18 cellular contexts compared by ENCODE assay signal in the genomic region with DNA sequence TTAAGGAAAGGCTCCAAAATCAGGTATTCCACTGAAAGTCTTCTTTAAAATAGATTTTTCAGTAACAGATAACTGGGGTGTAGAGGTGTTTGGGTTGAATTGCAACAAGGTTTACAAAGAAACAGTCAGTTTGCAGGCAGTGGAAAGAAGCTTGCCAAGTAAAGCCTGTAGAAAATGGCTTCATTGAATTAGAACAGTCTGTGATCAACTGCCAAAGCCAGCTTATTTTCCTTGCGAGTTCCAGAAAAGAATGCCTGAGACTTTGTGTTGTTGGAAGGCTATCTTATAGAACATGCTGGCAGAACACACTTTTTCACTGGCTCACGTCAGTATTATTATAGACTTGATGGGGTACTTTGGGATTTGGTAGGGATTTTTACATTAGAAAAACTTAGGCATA.
DNase-seq lines count a peak whose midpoint lies in the region; ATAC-seq and TF ChIP-seq lines count a peak whose summit lies in the region.
"Had no signal": no experiment of that assay in that cellular context is flagged by ENCODE, and none has a peak within 500 bp of the region (broad histone marks: within the 10 kb centered on the region; RNA-seq: fewer than 3 reads in every experiment).

No MANE protein-coding gene starts in this region.

- TF ChIP-seq CTCF in astrocyte of the spinal cord (IDR thresholded peaks at IDR 0.05; ENCODE audit: low read depth, low read length), result no peak

- H3K36me3 Mint-ChIP-seq in stimulated activated effector memory CD8-positive, alpha-beta T cell treated with anti-CD3 and anti-CD28 coated beads, Interleukin-12 subunit alpha, Interleukin-12 subunit beta, amount 100 ng/mL, for 72 hours, result no peaks in the 10 kb centered on the region

- no peak overlapping the region for H3K4me3 Mint-ChIP-seq in stimulated activated effector memory CD8-positive, alpha-beta T cell treated with anti-CD3 and anti-CD28 coated beads, Interleukin-12 subunit alpha, Interleukin-12 subunit beta, amount 100 ng/mL, for 72 hours

- DNase-seq in G401 (ENCODE audit: low spot score) (peak; percentile 83), astrocyte of the spinal cord (ENCODE audit: low read depth, low spot score) (peak; percentile 39), fibroblast of gingiva (ENCODE audit: low read depth) (peak; percentile 4), pons (ENCODE audit: low spot score) (peak; percentile 57), iPS-NIHi7 (ENCODE audit: extremely low spot score) (no peak)
- DNase-seq in stimulated activated effector memory CD8-positive, alpha-beta T cell treated with anti-CD3 and anti-CD28 coated beads, Interleukin-12 subunit alpha, Interleukin-12 subunit beta, amount 100 ng/mL, for 72 hours (ENCODE audit: low spot score in 2 of 2), result no peak
- DNase-seq: BE2C, DMS53, GF-D8, Karpas-422, MV-4-11, NCI-H1105 treated with DMSO at 0.1 percent for 48 hours, NCI-H2029 treated with DMSO at 0.1 percent for 48 hours, NCI-H226, NCI-H774, Peyer's patch had no signal

- H3K9me3 Mint-ChIP-seq in stimulated activated effector memory CD8-positive, alpha-beta T cell treated with anti-CD3 and anti-CD28 coated beads, Interleukin-12 subunit alpha, Interleukin-12 subunit beta, amount 100 ng/mL, for 72 hours, result no peaks in the 10 kb centered on the region

- no peak overlapping the region for H3K4me3 ChIP-seq in astrocyte of the spinal cord (ENCODE audit: low read depth, low read length)
- H3K4me3 ChIP-seq: Peyer's patch had no signal

- H3K27ac Mint-ChIP-seq in stimulated activated effector memory CD8-positive, alpha-beta T cell treated with anti-CD3 and anti-CD28 coated beads, Interleukin-12 subunit alpha, Interleukin-12 subunit beta, amount 100 ng/mL, for 72 hours, result no peak overlapping the region

- no peaks in the 10 kb centered on the region for H3K4me1 Mint-ChIP-seq in stimulated activated effector memory CD8-positive, alpha-beta T cell treated with anti-CD3 and anti-CD28 coated beads, Interleukin-12 subunit alpha, Interleukin-12 subunit beta, amount 100 ng/mL, for 72 hours

- in situ Hi-C loops in G401 (cut with HindIII; ENCODE audit: low sequenced_read_pairs) (no loop called here), astrocyte of the spinal cord (cut with HindIII; ENCODE audit: low sequenced_read_pairs) (no loop called here)

- ATAC-seq in GM18867 (IDR thresholded peaks at IDR 0.05; ENCODE audit: unreplicated experiment) (no peak), GM19463 (IDR thresholded peaks at IDR 0.05; ENCODE audit: unreplicated experiment) (no peak)
- no peak for ATAC-seq in stimulated activated effector memory CD8-positive, alpha-beta T cell treated with anti-CD3 and anti-CD28 coated beads, Interleukin-12 subunit alpha, Interleukin-12 subunit beta, amount 100 ng/mL, for 72 hours

Comparison
In these comparisons a context has a peak if more than half of its experiments do, and no peak if none do; other contexts are left out.
1. DNase-seq: peak in G401 (single experiment), astrocyte of the spinal cord (single experiment), fibroblast of gingiva (single experiment) and pons (single experiment); none in stimulated activated effector memory CD8-positive, alpha-beta T cell treated with anti-CD3 and anti-CD28 coated beads, Interleukin-12 subunit alpha, Interleukin-12 subunit beta, amount 100 ng/mL, for 72 hours (0 of 2) and iPS-NIHi7 (single experiment).